Comparison of ENCODE assay signal across 12 cellular contexts in the genomic region with DNA sequence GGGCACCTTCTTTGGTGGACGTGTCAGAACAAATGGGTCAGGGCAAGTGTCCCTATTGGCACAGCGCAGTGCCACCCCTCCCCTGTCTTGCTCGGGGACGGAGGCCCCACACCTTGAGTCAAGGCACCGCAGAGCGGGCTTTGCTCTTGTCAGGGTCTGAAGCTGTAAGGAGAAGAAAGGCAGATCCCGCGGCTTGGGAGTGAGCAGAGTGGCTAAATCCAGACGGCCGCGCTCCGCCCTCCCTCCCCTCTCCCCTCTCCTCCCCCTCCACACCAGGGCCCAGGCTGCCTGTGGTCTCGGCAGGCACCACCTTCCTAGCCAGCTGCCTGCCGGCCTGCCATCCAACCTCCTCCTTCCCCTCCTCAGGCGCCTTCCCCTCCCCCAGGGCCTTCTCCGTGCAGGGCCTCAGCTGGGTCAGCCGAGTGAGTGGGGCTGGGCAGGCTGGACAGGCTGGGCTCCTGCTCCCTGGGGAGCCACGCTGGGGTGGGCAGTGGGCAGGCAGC. TPM values are rescaled to one million over a fixed set of nuclear protein-coding genes. Genes with fewer than 3 reads are reported as not detected.
DNase-seq lines count a peak whose midpoint lies in the region; ATAC-seq and TF ChIP-seq lines count a peak whose summit lies in the region.
"Had no signal": no experiment of that assay in that cellular context is flagged by ENCODE, and none has a peak within 500 bp of the region (broad histone marks: within the 10 kb centered on the region; RNA-seq: fewer than 3 reads in every experiment).

No MANE protein-coding gene starts in this region.

- intact Hi-C loops in activated CD4-positive, alpha-beta T cell treated with anti-CD3 and anti-CD28 coated beads for 36 hours (cut with DNase I, micrococcal nuclease), result no loop called here
- intact Hi-C loops in activated naive CD4-positive, alpha-beta T cell treated with anti-CD3 and anti-CD28 coated beads for 36 hours (cut with micrococcal nuclease), result no loop called here

- no peak overlapping the region for H3K4me3 Mint-ChIP-seq in activated CD4-positive, alpha-beta T cell treated with anti-CD3 and anti-CD28 coated beads for 36 hours
- H3K4me3 Mint-ChIP-seq in activated naive CD4-positive, alpha-beta T cell treated with anti-CD3 and anti-CD28 coated beads for 36 hours, result no peak overlapping the region
- H3K4me3 Mint-ChIP-seq: activated CD4-positive, alpha-beta memory T cell treated with anti-CD3 and anti-CD28 coated beads, Interleukin-2, amount 10 ng/mL, durations not matched to agents 7 days and 5 days; CD14-positive monocyte had no signal

- H3K27me3 ChIP-seq in AG04450 (ENCODE audit: control insufficient read depth, insufficient read depth, low read length) (no peaks in the 10 kb centered on the region), neural cell (ENCODE audit: insufficient read depth, low read depth, low read length) (no peaks in the 10 kb centered on the region)

- no peaks in the 10 kb centered on the region for H3F3A ChIP-seq in neural cell (ENCODE audit: insufficient read depth, low read length, poor library complexity, severe bottlenecking)

- H2AFZ ChIP-seq in neural cell (ENCODE audit: low read depth, low read length), result no peak overlapping the region

- H3K27ac ChIP-seq in AG04450 (ENCODE audit: low read depth, low read length) (peak overlapping the region; percentile 70), neural cell (ENCODE audit: low read length) (no peak overlapping the region)
- H3K27ac ChIP-seq: epithelial cell of prostate had no signal

- CTCF ChIA-PET in AG04450 (lab: Charles Lee), result interaction anchor here (3.0 to 3.4 kb wide), 4 partner anchors 17 to 70 kb away, joined by 13 to 27 read pairs (median 23); a partner anchor contains a TSS
- CTCF ChIA-PET in activated CD4-positive, alpha-beta T cell treated with anti-CD3 and anti-CD28 coated beads for 36 hours (lab: Charles Lee), result interaction anchor here (1.1 to 1.9 kb wide), 2 partner anchors 68 to 69 kb away, joined by 3 to 8 read pairs; no protein-coding TSS in a partner anchor
- CTCF ChIA-PET in activated naive CD4-positive, alpha-beta T cell treated with anti-CD3 and anti-CD28 coated beads for 36 hours (lab: Charles Lee), result interaction anchor here (0.5 to 2.0 kb wide), 3 partner anchors 35 to 1437 kb away, joined by 3 to 15 read pairs (median 4); a partner anchor contains a TSS

- ATAC-seq in activated CD4-positive, alpha-beta T cell treated with anti-CD3 and anti-CD28 coated beads for 36 hours, result no peak

- no peaks in the 10 kb centered on the region for H3K36me3 Mint-ChIP-seq in activated CD4-positive, alpha-beta T cell treated with anti-CD3 and anti-CD28 coated beads for 36 hours (ENCODE audit: low read depth)
- no peaks in the 10 kb centered on the region for H3K36me3 Mint-ChIP-seq in activated naive CD4-positive, alpha-beta T cell treated with anti-CD3 and anti-CD28 coated beads for 36 hours (ENCODE audit: low read depth)
- H3K36me3 Mint-ChIP-seq: CD14-positive monocyte had no signal

- POLR2A ChIA-PET in AG04450 (lab: Yijun Ruan, JAX), result interaction anchor here (0.5 to 1.5 kb wide), 8 partner anchors 10 to 146 kb away, joined by 3 to 9 read pairs (median 4); partner anchors contain the start of gene GMPPA
- POLR2A ChIA-PET in activated CD4-positive, alpha-beta T cell treated with anti-CD3 and anti-CD28 coated beads for 36 hours (lab: Charles Lee), result no interaction called here

- no peaks in the 10 kb centered on the region for H3K36me3 ChIP-seq in neural cell (ENCODE audit: insufficient read depth, low read length)

- H3K9me2 ChIP-seq in neural cell (ENCODE audit: insufficient read depth, low read length), result no peaks in the 10 kb centered on the region

- H3K9me3 Mint-ChIP-seq in activated CD4-positive, alpha-beta T cell treated with anti-CD3 and anti-CD28 coated beads for 36 hours (ENCODE audit: low read depth), result no peaks in the 10 kb centered on the region
- no peaks in the 10 kb centered on the region for H3K9me3 Mint-ChIP-seq in activated naive CD4-positive, alpha-beta T cell treated with anti-CD3 and anti-CD28 coated beads for 36 hours
- H3K9me3 Mint-ChIP-seq: activated CD4-positive, alpha-beta memory T cell treated with anti-CD3 and anti-CD28 coated beads, Interleukin-2, amount 10 ng/mL, durations not matched to agents 7 days and 5 days; CD14-positive monocyte had no signal

- H3K79me2 ChIP-seq in neural cell (replicated peaks; ENCODE audit: insufficient read depth, low read length), result no peaks in the 10 kb centered on the region

- no peak for TF ChIP-seq RAD21 in neural cell (conservative IDR thresholded peaks at IDR 0.05)

- DNase-seq in AG04450 (ENCODE audit: low read depth, low spot score), result peak; percentile 74
- peak; percentile 54 to 80 for DNase-seq in NCI-H524 (lab: John Stamatoyannopoulos, UW)
- peak; percentile 80 for DNase-seq in fibroblast of the aortic adventitia (ENCODE audit: low read depth)
- DNase-seq in activated CD4-positive, alpha-beta T cell treated with anti-CD3 and anti-CD28 coated beads for 36 hours, result no peak
- no peak for DNase-seq in NCI-H1105 (lab: John Stamatoyannopoulos, UW)
- DNase-seq in activated naive CD4-positive, alpha-beta T cell treated with anti-CD3 and anti-CD28 coated beads for 36 hours, result no peak
- no peak for DNase-seq in NOMO-1 treated with DMSO at 0.1 percent for 48 hours (lab: John Stamatoyannopoulos, UW; ENCODE audit: unreplicated experiment)
- DNase-seq: NCI-H187 treated with DMSO at 0.1 percent for 48 hours had no signal

- H3K27me3 Mint-ChIP-seq in activated CD4-positive, alpha-beta T cell treated with anti-CD3 and anti-CD28 coated beads for 36 hours, result no peaks in the 10 kb centered on the region
- H3K27me3 Mint-ChIP-seq in activated naive CD4-positive, alpha-beta T cell treated with anti-CD3 and anti-CD28 coated beads for 36 hours (ENCODE audit: low read depth), result no peaks in the 10 kb centered on the region
- H3K27me3 Mint-ChIP-seq: activated CD4-positive, alpha-beta memory T cell treated with anti-CD3 and anti-CD28 coated beads, Interleukin-2, amount 10 ng/mL, durations not matched to agents 7 days and 5 days had no signal

- peaks cover 4% of the 10 kb centered on the region for H3K4me1 Mint-ChIP-seq in activated CD4-positive, alpha-beta T cell treated with anti-CD3 and anti-CD28 coated beads for 36 hours
- no peaks in the 10 kb centered on the region for H3K4me1 Mint-ChIP-seq in activated naive CD4-positive, alpha-beta T cell treated with anti-CD3 and anti-CD28 coated beads for 36 hours (ENCODE audit: low read depth)

- no peaks in the 10 kb centered on the region for H3K9me3 ChIP-seq in AG04450 (ENCODE audit: control insufficient read depth, insufficient read depth, low read length)
- H3K9me3 ChIP-seq in neural cell (ENCODE audit: low read length), result no peaks in the 10 kb centered on the region

- H4K20me1 ChIP-seq in neural cell (ENCODE audit: insufficient read depth), result no peaks in the 10 kb centered on the region

- no peak for TF ChIP-seq EP300 in neural cell (conservative IDR thresholded peaks at IDR 0.05; ENCODE audit: poor library complexity, severe bottlenecking)

- H3K27ac Mint-ChIP-seq in activated CD4-positive, alpha-beta T cell treated with anti-CD3 and anti-CD28 coated beads for 36 hours, result no peak overlapping the region
- H3K27ac Mint-ChIP-seq in activated naive CD4-positive, alpha-beta T cell treated with anti-CD3 and anti-CD28 coated beads for 36 hours, result no peak overlapping the region
- H3K27ac Mint-ChIP-seq: activated CD4-positive, alpha-beta memory T cell treated with anti-CD3 and anti-CD28 coated beads, Interleukin-2, amount 10 ng/mL, durations not matched to agents 7 days and 5 days; CD14-positive monocyte had no signal

- TF ChIP-seq CTCF in AG04450 (IDR thresholded peaks at IDR 0.05; ENCODE audit: low read depth, low read length), result no peak
- no peak for TF ChIP-seq CTCF in fibroblast of the aortic adventitia (IDR thresholded peaks at IDR 0.05; ENCODE audit: insufficient read depth, low read length)
- no peak for TF ChIP-seq CTCF in neural cell (IDR thresholded peaks at IDR 0.05; ENCODE audit: poor library complexity, severe bottlenecking)

- H3K4me2 ChIP-seq in neural cell (ENCODE audit: low read length), result no peak overlapping the region

- H3K4me3 ChIP-seq in AG04450 (ENCODE audit: low read depth, low read length) (peak overlapping the region; percentile 49), fibroblast of the aortic adventitia (ENCODE audit: low read depth, low read length) (no peak overlapping the region), neural cell (ENCODE audit: low read length) (no peak overlapping the region)

- H3K9ac ChIP-seq in neural cell (ENCODE audit: low read length), result peak overlapping the region; percentile 12

RNA-seq across cellular contexts. Expression of gene SPEG, which starts 25.8 kb away (rescaled TPM):
- 28.0 and 32.8 TPM in 2 replicates for polyA plus RNA-seq in AG04450 (2011; rRNA removed)
- polyA minus RNA-seq in AG04450 (2011; rRNA and poly(A)+ RNA removed), result 24.5 and 38.3 TPM in 2 replicates
- total RNA-seq in fibroblast of the aortic adventitia (ENCODE audit: low replicate concordance), result 22.7 and 36.1 TPM in 2 replicates
- 58.3 and 87.6 TPM in 2 replicates for polyA plus RNA-seq in neural cell
- 24.7 and 28.7 TPM in 2 replicates for polyA minus RNA-seq in neural cell
- 1 to 10 TPM in 1 of 2 experiments, under 1 TPM in 1; 0.89 to 1.4 TPM for total RNA-seq in activated CD4-positive, alpha-beta T cell treated with anti-CD3 and anti-CD28 coated beads for 36 hours
- 1 to 10 TPM; 1.3 to 1.4 TPM for total RNA-seq in activated naive CD4-positive, alpha-beta T cell treated with anti-CD3 and anti-CD28 coated beads for 36 hours
- polyA plus RNA-seq: CD14-positive monocyte had no signal

RNA-seq across cellular contexts. Expression of gene GMPPA, which starts 38.2 kb away (rescaled TPM):
- polyA plus RNA-seq in AG04450 (2011; rRNA removed) (90.1 and 97.7 TPM in 2 replicates), neural cell (16.9 and 20.4 TPM in 2 replicates)
- polyA minus RNA-seq in AG04450 (2011; rRNA and poly(A)+ RNA removed), result 90.6 and 98.6 TPM in 2 replicates
- total RNA-seq in fibroblast of the aortic adventitia (ENCODE audit: low replicate concordance), result 16.6 and 66.3 TPM in 2 replicates
- polyA minus RNA-seq in neural cell, result 9.4 and 14.9 TPM in 2 replicates
- 10 to 100 TPM; 35.2 to 35.5 TPM for total RNA-seq in activated CD4-positive, alpha-beta T cell treated with anti-CD3 and anti-CD28 coated beads for 36 hours
- total RNA-seq in activated naive CD4-positive, alpha-beta T cell treated with anti-CD3 and anti-CD28 coated beads for 36 hours, result 10 to 100 TPM; 25.2 to 28.4 TPM

RNA-seq across cellular contexts. Expression of gene DES, which starts 42.3 kb away (rescaled TPM):
- 19.8 and 24.9 TPM in 2 replicates for polyA plus RNA-seq in AG04450 (2011; rRNA removed)
- 40.7 and 49.5 TPM in 2 replicates for polyA minus RNA-seq in AG04450 (2011; rRNA and poly(A)+ RNA removed)
- total RNA-seq in fibroblast of the aortic adventitia (ENCODE audit: low replicate concordance), result 3.3 and 4.7 TPM in 2 replicates
- polyA plus RNA-seq in neural cell, result not detected in 2 replicates
- not detected in 2 replicates for polyA minus RNA-seq in neural cell
- total RNA-seq in activated CD4-positive, alpha-beta T cell treated with anti-CD3 and anti-CD28 coated beads for 36 hours, result not detected
- not detected for total RNA-seq in activated naive CD4-positive, alpha-beta T cell treated with anti-CD3 and anti-CD28 coated beads for 36 hours
- total RNA-seq: activated CD4-positive, alpha-beta memory T cell treated with anti-CD3 and anti-CD28 coated beads, Interleukin-2, amount 10 ng/mL, durations not matched to agents 7 days and 5 days had no signal

RNA-seq across cellular contexts. Expression of gene ASIC4, which starts 53.8 kb away (rescaled TPM):
- polyA plus RNA-seq in AG04450 (2011; rRNA removed) (not detected in 2 replicates), neural cell (2.7 and 8.9 TPM in 2 replicates)
- not detected in 2 replicates for polyA minus RNA-seq in AG04450 (2011; rRNA and poly(A)+ RNA removed)
- not detected in 2 replicates for total RNA-seq in fibroblast of the aortic adventitia (ENCODE audit: low replicate concordance)
- 1.9 and 2.9 TPM in 2 replicates for polyA minus RNA-seq in neural cell
- total RNA-seq in activated CD4-positive, alpha-beta T cell treated with anti-CD3 and anti-CD28 coated beads for 36 hours, result not detected
- total RNA-seq in activated naive CD4-positive, alpha-beta T cell treated with anti-CD3 and anti-CD28 coated beads for 36 hours, result not detected
- polyA plus RNA-seq: CD14-positive monocyte had no signal

Comparison
In these comparisons a context has a peak if more than half of its experiments do, and no peak if none do; other contexts are left out.
1. DNase-seq: peak in AG04450 (single experiment), NCI-H524 (2 of 2) and fibroblast of the aortic adventitia (single experiment); none in activated CD4-positive, alpha-beta T cell treated with anti-CD3 and anti-CD28 coated beads for 36 hours (single experiment), NCI-H1105 (single experiment), activated naive CD4-positive, alpha-beta T cell treated with anti-CD3 and anti-CD28 coated beads for 36 hours (single experiment) and NOMO-1 treated with DMSO at 0.1 percent for 48 hours (single experiment).